In the genomic region with DNA sequence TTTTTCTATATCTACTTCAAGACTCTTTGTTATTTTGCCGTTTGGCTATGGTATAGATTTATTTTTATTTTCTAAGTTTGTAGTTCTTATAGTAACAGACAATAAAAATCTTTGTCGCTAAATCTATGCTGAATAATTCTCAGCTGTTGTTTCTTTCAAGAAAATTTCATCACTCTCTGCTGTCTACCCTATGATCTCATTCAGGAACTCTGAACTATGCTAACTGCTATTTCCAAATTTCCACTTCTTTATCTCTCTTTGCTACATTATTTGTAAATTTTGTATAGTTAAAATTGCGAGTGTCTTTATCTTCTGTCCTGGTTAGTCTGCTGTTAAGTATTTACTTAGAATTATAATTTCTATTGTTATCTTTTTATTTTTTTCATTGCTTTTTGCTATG, we compare ENCODE assay signal across 20 cellular contexts.
DNase-seq lines count a peak whose midpoint lies in the region; ATAC-seq and TF ChIP-seq lines count a peak whose summit lies in the region.
"Had no signal": no experiment of that assay in that cellular context is flagged by ENCODE, and none has a peak within 500 bp of the region (broad histone marks: within the 10 kb centered on the region; RNA-seq: fewer than 3 reads in every experiment).

No MANE protein-coding gene starts in this region.

- H3K36me3 ChIP-seq in Karpas-422 (ENCODE audit: insufficient read depth, low read length) (no peaks in the 10 kb centered on the region), mesenchymal stem cell (ENCODE audit: control insufficient read depth in 1 of 2, insufficient read depth in 2 of 2, low read depth in 1 of 2, low read length in 2 of 2) (no peaks in the 10 kb centered on the region)
- H3K36me3 ChIP-seq: BE2C, Peyer's patch had no signal

- TF ChIP-seq CTCF in cardiac fibroblast (IDR thresholded peaks at IDR 0.05; ENCODE audit: low read depth, low read length) = no peak

- H3K79me1 ChIP-seq in mesenchymal stem cell (replicated peaks; ENCODE audit: low read length, poor library complexity, severe bottlenecking) = no peaks in the 10 kb centered on the region

- H3K4me3 ChIP-seq in Karpas-422 (ENCODE audit: low read length) (no peak overlapping the region), cardiac fibroblast (replicated peaks in 1 of 2; ENCODE audit: low read depth in 2 of 2, low read length in 2 of 2) (no peak overlapping the region), mesenchymal stem cell (ENCODE audit: insufficient read depth in 1 of 2, low read depth in 1 of 2, low read length in 2 of 2) (no peak overlapping the region)
- H3K4me3 ChIP-seq: K562, Peyer's patch had no signal

- no peak overlapping the region for H3K18ac ChIP-seq in mesenchymal stem cell (ENCODE audit: low read depth in 1 of 2, low read length in 2 of 2)

- H3K27ac ChIP-seq in Karpas-422 (ENCODE audit: low read length) = no peak overlapping the region
- no peak overlapping the region for H3K27ac ChIP-seq in mesenchymal stem cell (ENCODE audit: low read length, poor library complexity, severe bottlenecking)
- H3K27ac ChIP-seq in caudate nucleus (ENCODE audit: low read depth, low read length) = no peak overlapping the region
- H3K27ac ChIP-seq: Peyer's patch had no signal

- H3K27me3 Mint-ChIP-seq in activated CD8-positive, alpha-beta T cell treated with anti-CD3 and anti-CD28 coated beads, Interleukin-2, amount 10 ng/mL, durations not matched to agents 7 days and 5 days (ENCODE audit: low read depth) = no peaks in the 10 kb centered on the region

- H3K23ac ChIP-seq in mesenchymal stem cell (ENCODE audit: low read length in 2 of 2) = no peak overlapping the region

- H3K4me1 ChIP-seq in Karpas-422 (ENCODE audit: low read length) (no peaks in the 10 kb centered on the region; the same call in 1 of the 2 replicates), mesenchymal stem cell (ENCODE audit: control insufficient read depth, insufficient read depth, low read depth, low read length) (no peaks in the 10 kb centered on the region)
- H3K4me1 ChIP-seq: BE2C, Peyer's patch had no signal

- 0 out of 2 replicates have a peak overlapping the region, but pooled peaks have one; percentile 6 for H2AFZ ChIP-seq in Karpas-422 (ENCODE audit: low read length)
- H2AFZ ChIP-seq in mesenchymal stem cell (ENCODE audit: low read depth, low read length) = no peak overlapping the region

- no peak overlapping the region for H4K91ac ChIP-seq in mesenchymal stem cell (ENCODE audit: low read length)

- no peak overlapping the region for H3K4ac ChIP-seq in mesenchymal stem cell (ENCODE audit: low read depth in 1 of 2, low read length in 2 of 2)

- H3K9ac ChIP-seq in Karpas-422 (ENCODE audit: low read length) (no peak overlapping the region), mesenchymal stem cell (ENCODE audit: low read length) (peak overlapping the region; percentile 62)

- H3K27ac Mint-ChIP-seq in activated CD8-positive, alpha-beta T cell treated with anti-CD3 and anti-CD28 coated beads, Interleukin-2, amount 10 ng/mL, durations not matched to agents 7 days and 5 days = no peak overlapping the region

- no peak overlapping the region for H4K8ac ChIP-seq in mesenchymal stem cell (ENCODE audit: low read length)

- no peak overlapping the region for H2BK5ac ChIP-seq in mesenchymal stem cell (ENCODE audit: low read depth, low read length, poor library complexity, severe bottlenecking)

- H2AK5ac ChIP-seq in mesenchymal stem cell (ENCODE audit: low read length, severe bottlenecking) = no peak overlapping the region

- no peaks in the 10 kb centered on the region for H3K4me1 Mint-ChIP-seq in activated CD8-positive, alpha-beta T cell treated with anti-CD3 and anti-CD28 coated beads, Interleukin-2, amount 10 ng/mL, durations not matched to agents 7 days and 5 days (ENCODE audit: low read depth)

- no peak overlapping the region for H2BK15ac ChIP-seq in mesenchymal stem cell (ENCODE audit: low read depth, poor library complexity, severe bottlenecking)

- H3K9me3 ChIP-seq in Karpas-422 (ENCODE audit: low read length) = no peaks in the 10 kb centered on the region
- H3K9me3 ChIP-seq in mesenchymal stem cell (ENCODE audit: control insufficient read depth, low read length) = peaks cover 3% of the 10 kb centered on the region
- H3K9me3 ChIP-seq: BE2C, Peyer's patch had no signal

- no peaks in the 10 kb centered on the region for H3K9me2 ChIP-seq in Karpas-422 (replicated peaks; ENCODE audit: insufficient read depth, low read length)

- H2BK120ac ChIP-seq in mesenchymal stem cell (ENCODE audit: low read depth, low read length) = no peak overlapping the region

- WGBS in mesenchymal stem cell = 100% methylated on average over 1 of the region's 3 CpGs

- no peak overlapping the region for H2BK12ac ChIP-seq in mesenchymal stem cell (ENCODE audit: low read length in 2 of 2)

- H3K36me3 Mint-ChIP-seq in activated CD8-positive, alpha-beta T cell treated with anti-CD3 and anti-CD28 coated beads, Interleukin-2, amount 10 ng/mL, durations not matched to agents 7 days and 5 days (ENCODE audit: low read depth) = no peaks in the 10 kb centered on the region

- no peaks in the 10 kb centered on the region for H4K20me1 ChIP-seq in Karpas-422 (ENCODE audit: insufficient read depth, low read depth, low read length)

- no peaks in the 10 kb centered on the region for H3K79me2 ChIP-seq in Karpas-422 (ENCODE audit: low read length)

- peaks cover 5% of the 10 kb centered on the region for H3K9me3 Mint-ChIP-seq in activated CD8-positive, alpha-beta T cell treated with anti-CD3 and anti-CD28 coated beads, Interleukin-2, amount 10 ng/mL, durations not matched to agents 7 days and 5 days (ENCODE audit: insufficient read depth)

- no peak overlapping the region for H3K4me3 Mint-ChIP-seq in activated CD8-positive, alpha-beta T cell treated with anti-CD3 and anti-CD28 coated beads, Interleukin-2, amount 10 ng/mL, durations not matched to agents 7 days and 5 days

- H3K27me3 ChIP-seq in Karpas-422 (ENCODE audit: low read length) = no peaks in the 10 kb centered on the region
- H3K27me3 ChIP-seq in mesenchymal stem cell (ENCODE audit: control insufficient read depth in 1 of 2, insufficient read depth in 1 of 2, low read length in 2 of 2) = no peaks in the 10 kb centered on the region
- H3K27me3 ChIP-seq: BE2C, Peyer's patch had no signal

- CTCF ChIA-PET in activated CD8-positive, alpha-beta T cell treated with anti-CD3 and anti-CD28 coated beads, Interleukin-2, amount 10 ng/mL, durations not matched to agents 7 days and 5 days (lab: Charles Lee) = no interaction called here

- no peak overlapping the region for H3K14ac ChIP-seq in mesenchymal stem cell (ENCODE audit: low read length in 2 of 2)

- ATAC-seq in activated CD8-positive, alpha-beta T cell treated with anti-CD3 and anti-CD28 coated beads, Interleukin-2, amount 10 ng/mL, durations not matched to agents 7 days and 5 days = no peak
- ATAC-seq: K562 had no signal

- H3K4me2 ChIP-seq in Karpas-422 (ENCODE audit: low read depth, low read length, poor library complexity, severe bottlenecking) (no peak overlapping the region), mesenchymal stem cell (ENCODE audit: low read length, poor library complexity, severe bottlenecking) (no peak overlapping the region)

- DNase-seq in Karpas-422 (no peak), RKO (ENCODE audit: low spot score) (peak; percentile 1), cardiac fibroblast (ENCODE audit: low read depth in 2 of 2) (peak; percentile 12 to 37), mesenchymal stem cell (peak; percentile 3), caudate nucleus (lab: John Stamatoyannopoulos, UW) (no peak), EL (no peak)
- DNase-seq in activated CD8-positive, alpha-beta T cell treated with anti-CD3 and anti-CD28 coated beads, Interleukin-2, amount 10 ng/mL, durations not matched to agents 7 days and 5 days = no peak
- DNase-seq: BE2C, DMS53, H7, MM.1S, NCI-H1092 treated with DMSO at 0.1 percent for 48 hours, NCI-H1436 treated with DMSO at 0.1 percent for 48 hours, NCI-H1930, NCI-H345, NCI-H524 treated with DMSO at 0.1 percent for 48 hours, NCI-H82, Peyer's patch, SW 1271 had no signal

- POLR2A ChIA-PET in activated CD8-positive, alpha-beta T cell treated with anti-CD3 and anti-CD28 coated beads, Interleukin-2, amount 10 ng/mL, durations not matched to agents 7 days and 5 days (lab: Charles Lee) = no interaction called here

Comparison
In these comparisons a context has a peak if more than half of its experiments do, and no peak if none do; other contexts are left out.
1. DNase-seq: peak in RKO (single experiment), cardiac fibroblast (2 of 2) and mesenchymal stem cell (single experiment); none in Karpas-422 (single experiment), activated CD8-positive, alpha-beta T cell treated with anti-CD3 and anti-CD28 coated beads, Interleukin-2, amount 10 ng/mL, durations not matched to agents 7 days and 5 days (single experiment), caudate nucleus (0 of 61) and EL (single experiment).